In genomic region chr11:59559886-59560285, GRCh38 we compare ENCODE assay signal across 8 cellular contexts. TPM values are rescaled to one million over a fixed set of nuclear protein-coding genes. Genes with fewer than 3 reads are reported as not detected.
DNase-seq lines count a peak whose midpoint lies in the region; ATAC-seq and TF ChIP-seq lines count a peak whose summit lies in the region.

No MANE protein-coding gene starts in this region.

- H3K9me3 ChIP-seq in upper lobe of right lung: no peaks in the 10 kb centered on the region

- H3K27me3 Mint-ChIP-seq in activated naive CD4-positive, alpha-beta T cell treated with anti-CD3 and anti-CD28 coated beads, Interleukin-2, amount 10 ng/mL, durations not matched to agents 7 days and 5 days: peaks cover 45% of the 10 kb centered on the region
- peaks cover 2% of the 10 kb centered on the region for H3K27me3 Mint-ChIP-seq in activated CD8-positive, alpha-beta T cell treated with anti-CD3 and anti-CD28 coated beads for 36 hours
- H3K27me3 Mint-ChIP-seq in immature natural killer cell (ENCODE audit: low read depth in 3 of 3): peaks cover 22 to 57% (median 40%) of the 10 kb centered on the region in 3 donors

- POLR2A ChIA-PET in activated CD8-positive, alpha-beta T cell treated with anti-CD3 and anti-CD28 coated beads for 36 hours (lab: Charles Lee): interaction anchor here (1.0 to 5.0 kb wide), 3 partner anchors 10 to 103 kb away, joined by 3 to 29 read pairs (median 7); partner anchors contain the start of gene OSBP

- H3K4me1 Mint-ChIP-seq in activated naive CD4-positive, alpha-beta T cell treated with anti-CD3 and anti-CD28 coated beads, Interleukin-2, amount 10 ng/mL, durations not matched to agents 7 days and 5 days: peaks cover 51% of the 10 kb centered on the region
- H3K4me1 Mint-ChIP-seq in activated CD8-positive, alpha-beta T cell treated with anti-CD3 and anti-CD28 coated beads for 36 hours (ENCODE audit: low read depth): peaks cover 39% of the 10 kb centered on the region
- H3K4me1 Mint-ChIP-seq in immature natural killer cell: peaks cover 34 to 66% of the 10 kb centered on the region in 2 donors

- peak overlapping the region; percentile 86 for H3K4me3 Mint-ChIP-seq in activated naive CD4-positive, alpha-beta T cell treated with anti-CD3 and anti-CD28 coated beads, Interleukin-2, amount 10 ng/mL, durations not matched to agents 7 days and 5 days
- H3K4me3 Mint-ChIP-seq in activated CD8-positive, alpha-beta T cell treated with anti-CD3 and anti-CD28 coated beads for 36 hours: peak overlapping the region; percentile 90
- peak overlapping the region; percentile 93 to 100 (median 97) for H3K4me3 Mint-ChIP-seq in immature natural killer cell

- peak overlapping the region; percentile 73 for H3K4me3 ChIP-seq in upper lobe of right lung

- TF ChIP-seq CTCF in activated CD8-positive, alpha-beta T cell treated with anti-CD3 and anti-CD28 coated beads for 36 hours (IDR thresholded peaks at IDR 0.05): no peak
- TF ChIP-seq CTCF in upper lobe of right lung (IDR thresholded peaks at IDR 0.05): no peak

- CTCF ChIA-PET in activated naive CD4-positive, alpha-beta T cell treated with anti-CD3 and anti-CD28 coated beads, Interleukin-2, amount 10 ng/mL, durations not matched to agents 7 days and 5 days (lab: Charles Lee): interaction anchor here (1.1 kb wide), 1 partner anchor 424 kb away, joined by 3 read pairs; no protein-coding TSS in a partner anchor
- CTCF ChIA-PET in activated CD8-positive, alpha-beta T cell treated with anti-CD3 and anti-CD28 coated beads for 36 hours (lab: Charles Lee): interaction anchor here (1.2 to 2.2 kb wide), 5 partner anchors 8 to 110 kb away, joined by 3 to 7 read pairs (median 5); no protein-coding TSS in a partner anchor

- no peaks in the 10 kb centered on the region for H3K27me3 ChIP-seq in upper lobe of right lung

- H3K9me3 Mint-ChIP-seq in activated naive CD4-positive, alpha-beta T cell treated with anti-CD3 and anti-CD28 coated beads, Interleukin-2, amount 10 ng/mL, durations not matched to agents 7 days and 5 days: no peaks in the 10 kb centered on the region
- no peaks in the 10 kb centered on the region for H3K9me3 Mint-ChIP-seq in activated CD8-positive, alpha-beta T cell treated with anti-CD3 and anti-CD28 coated beads for 36 hours
- peaks cover 0 to 2% (median 0%) of the 10 kb centered on the region in 6 donors for H3K9me3 Mint-ChIP-seq in immature natural killer cell

- no peak for ATAC-seq in activated CD8-positive, alpha-beta T cell treated with anti-CD3 and anti-CD28 coated beads for 36 hours
- no peak for ATAC-seq in upper lobe of right lung
- ATAC-seq in GM21390 (IDR thresholded peaks at IDR 0.05; ENCODE audit: unreplicated experiment): no peak
- ATAC-seq in GM19324 (IDR thresholded peaks at IDR 0.05; ENCODE audit: low FRiP score, unreplicated experiment): no peak

- peaks cover 2% of the 10 kb centered on the region for H3K36me3 Mint-ChIP-seq in activated naive CD4-positive, alpha-beta T cell treated with anti-CD3 and anti-CD28 coated beads, Interleukin-2, amount 10 ng/mL, durations not matched to agents 7 days and 5 days
- H3K36me3 Mint-ChIP-seq in activated CD8-positive, alpha-beta T cell treated with anti-CD3 and anti-CD28 coated beads for 36 hours (ENCODE audit: low read depth): peaks cover 3% of the 10 kb centered on the region
- H3K36me3 Mint-ChIP-seq in immature natural killer cell: no peaks in the 10 kb centered on the region

- H3K36me3 ChIP-seq in upper lobe of right lung: no peaks in the 10 kb centered on the region

- H3K4me1 ChIP-seq in upper lobe of right lung: peaks cover 18% of the 10 kb centered on the region

- intact Hi-C loops in activated CD8-positive, alpha-beta T cell treated with anti-CD3 and anti-CD28 coated beads for 36 hours (cut with micrococcal nuclease): no loop called here
- intact Hi-C loops in upper lobe of right lung (cut with DNase I): no loop called here

- peak overlapping the region; percentile 90 for H3K27ac Mint-ChIP-seq in activated naive CD4-positive, alpha-beta T cell treated with anti-CD3 and anti-CD28 coated beads, Interleukin-2, amount 10 ng/mL, durations not matched to agents 7 days and 5 days
- H3K27ac Mint-ChIP-seq in activated CD8-positive, alpha-beta T cell treated with anti-CD3 and anti-CD28 coated beads for 36 hours: peak overlapping the region; percentile 95
- peak overlapping the region; percentile 89 to 99 (median 92) for H3K27ac Mint-ChIP-seq in immature natural killer cell

- H3K27ac ChIP-seq in upper lobe of right lung: peak overlapping the region; percentile 83

- DNase-seq in activated naive CD4-positive, alpha-beta T cell treated with anti-CD3 and anti-CD28 coated beads, Interleukin-2, amount 10 ng/mL, durations not matched to agents 7 days and 5 days: no peak
- DNase-seq in activated naive CD4-positive, alpha-beta T cell treated with Interleukin-2 at 50 U/mL for 16 hours: no peak
- peak; percentile 12 for DNase-seq in activated CD8-positive, alpha-beta T cell treated with anti-CD3 and anti-CD28 coated beads for 36 hours
- DNase-seq in immature natural killer cell (no peak), upper lobe of right lung (no peak), NCI-H2171 (lab: John Stamatoyannopoulos, UW) (no peak)

RNA-seq across cellular contexts. Expression of gene OR4D9, which starts 48.5 kb away (rescaled TPM):
- total RNA-seq in activated CD8-positive, alpha-beta T cell treated with anti-CD3 and anti-CD28 coated beads for 36 hours: not detected
- polyA plus RNA-seq in immature natural killer cell: not detected
- total RNA-seq in upper lobe of right lung: not detected

RNA-seq across cellular contexts. Expression of gene OSBP, which starts 55.7 kb away (rescaled TPM):
- 10 to 100 TPM; 38.1 to 41.0 TPM for total RNA-seq in activated CD8-positive, alpha-beta T cell treated with anti-CD3 and anti-CD28 coated beads for 36 hours
- polyA plus RNA-seq in immature natural killer cell: 10 to 100 TPM; 14.7 to 22.2 (median 19.0) TPM
- 39.9 TPM for total RNA-seq in upper lobe of right lung

RNA-seq across cellular contexts. Expression of gene OR4D11, which starts 56.5 kb away (rescaled TPM):
- not detected for total RNA-seq in activated CD8-positive, alpha-beta T cell treated with anti-CD3 and anti-CD28 coated beads for 36 hours
- not detected for polyA plus RNA-seq in immature natural killer cell
- total RNA-seq in upper lobe of right lung: not detected
